23 cellular contexts compared by ENCODE assay signal in genomic region chr4:36159208-36159607, GRCh38.
DNase-seq lines count a peak whose midpoint lies in the region; ATAC-seq and TF ChIP-seq lines count a peak whose summit lies in the region.
"Had no signal": no experiment of that assay in that cellular context is flagged by ENCODE, and none has a peak within 500 bp of the region (broad histone marks: within the 10 kb centered on the region; RNA-seq: fewer than 3 reads in every experiment).

No MANE protein-coding gene starts in this region.

- H3K9ac ChIP-seq in OCI-LY1 (ENCODE audit: low read length) = no peak overlapping the region
- H3K9ac ChIP-seq: KMS-11 had no signal

- TF ChIP-seq POLR2A in gastroesophageal sphincter (IDR thresholded peaks at IDR 0.05) = no peak

- POLR2A ChIA-PET in activated CD8-positive, alpha-beta T cell treated with anti-CD3 and anti-CD28 coated beads for 36 hours (lab: Charles Lee) = no interaction called here
- POLR2A ChIA-PET in activated CD8-positive, alpha-beta T cell treated with anti-CD3 and anti-CD28 coated beads, Interleukin-2, amount 10 ng/mL, durations not matched to agents 7 days and 5 days (lab: Charles Lee) = no interaction called here
- POLR2A ChIA-PET in activated CD4-positive, alpha-beta T cell treated with anti-CD3 and anti-CD28 coated beads for 36 hours (lab: Charles Lee) = no interaction called here

- H3K9me2 ChIP-seq in OCI-LY1 (ENCODE audit: low read depth, low read length) = no peaks in the 10 kb centered on the region

- H3K27ac ChIP-seq in OCI-LY1 (ENCODE audit: low read depth, low read length, poor library complexity, severe bottlenecking) = no peak overlapping the region
- H3K27ac ChIP-seq in gastroesophageal sphincter = no peak overlapping the region
- H3K27ac ChIP-seq: ascending aorta, KMS-11, stomach, upper lobe of right lung had no signal

- no peak overlapping the region for H3K4me2 ChIP-seq in OCI-LY1 (ENCODE audit: low read length)
- H3K4me2 ChIP-seq: KMS-11 had no signal

- H3K27me3 ChIP-seq in OCI-LY1 (ENCODE audit: insufficient read depth, low read length) (no peaks in the 10 kb centered on the region), gastroesophageal sphincter (no peaks in the 10 kb centered on the region)
- H3K27me3 ChIP-seq: ascending aorta, stomach, upper lobe of right lung had no signal

- H3K9me3 ChIP-seq in OCI-LY1 (ENCODE audit: low read length) (no peaks in the 10 kb centered on the region), gastroesophageal sphincter (no peaks in the 10 kb centered on the region)
- H3K9me3 ChIP-seq: ascending aorta, stomach, upper lobe of right lung had no signal

- peak; percentile 15 for TF ChIP-seq CTCF in activated CD8-positive, alpha-beta T cell treated with anti-CD3 and anti-CD28 coated beads for 36 hours (IDR thresholded peaks at IDR 0.05)
- peak; percentile 40; the same call in 1 of the 2 replicates for TF ChIP-seq CTCF in OCI-LY1 (IDR thresholded peaks at IDR 0.05; ENCODE audit: low read length)
- peak; percentile 6 for TF ChIP-seq CTCF in epithelial cell of esophagus (IDR thresholded peaks at IDR 0.05; ENCODE audit: insufficient read depth, low read depth, low read length, missing control alignments)
- TF ChIP-seq CTCF in gastroesophageal sphincter (IDR thresholded peaks at IDR 0.05) = no peak

- peaks cover 67% of the 10 kb centered on the region for H3K36me3 ChIP-seq in OCI-LY1 (ENCODE audit: insufficient read depth, low read length)
- no peaks in the 10 kb centered on the region for H3K36me3 ChIP-seq in gastroesophageal sphincter
- H3K36me3 ChIP-seq: ascending aorta had no signal

- H3K79me2 ChIP-seq in OCI-LY1 (ENCODE audit: insufficient read depth, low read length) = no peaks in the 10 kb centered on the region

- H3K4me3 ChIP-seq in OCI-LY1 (ENCODE audit: low read depth, low read length, poor library complexity, severe bottlenecking) = no peak overlapping the region
- H3K4me3 ChIP-seq in epithelial cell of esophagus (ENCODE audit: low read length) = no peak overlapping the region
- no peak overlapping the region for H3K4me3 ChIP-seq in gastroesophageal sphincter
- H3K4me3 ChIP-seq: ascending aorta, stomach, upper lobe of right lung had no signal

- no peaks in the 10 kb centered on the region for H3F3A ChIP-seq in OCI-LY1 (ENCODE audit: insufficient read depth, low read length)

- H3K36me3 Mint-ChIP-seq in activated CD8-positive, alpha-beta T cell treated with anti-CD3 and anti-CD28 coated beads for 36 hours (ENCODE audit: low read depth) = peaks cover 47% of the 10 kb centered on the region
- H3K36me3 Mint-ChIP-seq in activated CD8-positive, alpha-beta T cell treated with anti-CD3 and anti-CD28 coated beads, Interleukin-2, amount 10 ng/mL, durations not matched to agents 7 days and 5 days (ENCODE audit: low read depth) = peaks cover 52% of the 10 kb centered on the region
- H3K36me3 Mint-ChIP-seq in activated CD4-positive, alpha-beta T cell treated with anti-CD3 and anti-CD28 coated beads for 36 hours (ENCODE audit: low read depth) = peaks cover 44% of the 10 kb centered on the region

- TF ChIP-seq EP300 in gastroesophageal sphincter (IDR thresholded peaks at IDR 0.05) = no peak

- H3K9me3 Mint-ChIP-seq in activated CD8-positive, alpha-beta T cell treated with anti-CD3 and anti-CD28 coated beads for 36 hours = no peaks in the 10 kb centered on the region
- no peaks in the 10 kb centered on the region for H3K9me3 Mint-ChIP-seq in activated CD8-positive, alpha-beta T cell treated with anti-CD3 and anti-CD28 coated beads, Interleukin-2, amount 10 ng/mL, durations not matched to agents 7 days and 5 days (ENCODE audit: insufficient read depth)
- no peaks in the 10 kb centered on the region for H3K9me3 Mint-ChIP-seq in activated CD4-positive, alpha-beta T cell treated with anti-CD3 and anti-CD28 coated beads for 36 hours (ENCODE audit: low read depth)
- H3K9me3 Mint-ChIP-seq: activated B cell treated with CpG ODN at 0.5 μM for 24 hours; activated naive CD4-positive, alpha-beta T cell treated with anti-CD3 and anti-CD28 coated beads, Interleukin-2, amount 50 U/mL, for 24 hours; activated T-cell treated with anti-CD3 and anti-CD28 coated beads, Interleukin-2, amount 50 U/mL, for 72 hours; effector memory CD8-positive, alpha-beta T cell; memory B cell; naive thymus-derived CD4-positive, alpha-beta T cell; T-helper 2 cell treated with Interferon-gamma antibody and Interleukin-4, amounts not matched to agents 5 μg/mL and 100 μg/mL, for 36 hours had no signal

- no peaks in the 10 kb centered on the region for H4K20me1 ChIP-seq in OCI-LY1 (ENCODE audit: insufficient read depth, low read length)

- intact Hi-C loops in activated CD8-positive, alpha-beta T cell treated with anti-CD3 and anti-CD28 coated beads for 36 hours (cut with micrococcal nuclease) = no loop called here
- intact Hi-C loops in activated CD4-positive, alpha-beta T cell treated with anti-CD3 and anti-CD28 coated beads for 36 hours (cut with DNase I, micrococcal nuclease) = no loop called here

- DNase-seq in activated CD8-positive, alpha-beta T cell treated with anti-CD3 and anti-CD28 coated beads for 36 hours = peak; percentile 10
- DNase-seq in activated CD8-positive, alpha-beta T cell treated with anti-CD3 and anti-CD28 coated beads, Interleukin-2, amount 10 ng/mL, durations not matched to agents 7 days and 5 days = no peak
- DNase-seq in epithelial cell of esophagus (ENCODE audit: low read depth) = no peak
- DNase-seq in stimulated activated CD4-positive, alpha-beta T cell treated with anti-CD3 and anti-CD28 coated beads, Interleukin-12 subunit alpha, Interleukin-12 subunit beta, amount 100 ng/mL, for 4 hours = no peak
- no peak for DNase-seq in activated CD4-positive, alpha-beta T cell treated with anti-CD3 and anti-CD28 coated beads for 36 hours
- DNase-seq in DMS79 (lab: John Stamatoyannopoulos, UW) = no peak
- DNase-seq: activated B cell treated with CpG ODN at 0.5 μM for 24 hours; activated T-cell treated with anti-CD3 and anti-CD28 coated beads, Interleukin-2, amount 50 U/mL, for 72 hours; effector memory CD8-positive, alpha-beta T cell; islet precursor cell; naive thymus-derived CD4-positive, alpha-beta T cell; NCI-H1092; NCI-H2107; NCI-H524 treated with DMSO at 0.1 percent for 48 hours; stomach; upper lobe of right lung had no signal

- CTCF ChIA-PET in activated CD8-positive, alpha-beta T cell treated with anti-CD3 and anti-CD28 coated beads for 36 hours (lab: Charles Lee) = interaction anchor here (0.8 to 1.5 kb wide), 6 partner anchors 9 to 41 kb away, joined by 3 to 5 read pairs (median 4); no protein-coding TSS in a partner anchor
- CTCF ChIA-PET in activated CD8-positive, alpha-beta T cell treated with anti-CD3 and anti-CD28 coated beads, Interleukin-2, amount 10 ng/mL, durations not matched to agents 7 days and 5 days (lab: Charles Lee) = interaction anchor here (0.8 to 2.3 kb wide), 4 partner anchors 8 to 30 kb away, joined by 3 to 6 read pairs (median 4); no protein-coding TSS in a partner anchor
- CTCF ChIA-PET in activated CD4-positive, alpha-beta T cell treated with anti-CD3 and anti-CD28 coated beads for 36 hours (lab: Charles Lee) = interaction anchor here (1.1 to 1.3 kb wide), 4 partner anchors 10 to 1265 kb away, joined by 3 to 4 read pairs (median 3); no protein-coding TSS in a partner anchor

- H3K27me3 Mint-ChIP-seq in activated CD8-positive, alpha-beta T cell treated with anti-CD3 and anti-CD28 coated beads for 36 hours = no peaks in the 10 kb centered on the region
- no peaks in the 10 kb centered on the region for H3K27me3 Mint-ChIP-seq in activated CD8-positive, alpha-beta T cell treated with anti-CD3 and anti-CD28 coated beads, Interleukin-2, amount 10 ng/mL, durations not matched to agents 7 days and 5 days (ENCODE audit: low read depth)
- no peaks in the 10 kb centered on the region for H3K27me3 Mint-ChIP-seq in activated CD4-positive, alpha-beta T cell treated with anti-CD3 and anti-CD28 coated beads for 36 hours
- H3K27me3 Mint-ChIP-seq: activated B cell treated with CpG ODN at 0.5 μM for 24 hours; activated naive CD4-positive, alpha-beta T cell treated with anti-CD3 and anti-CD28 coated beads, Interleukin-2, amount 50 U/mL, for 24 hours; effector memory CD8-positive, alpha-beta T cell; memory B cell; naive thymus-derived CD4-positive, alpha-beta T cell had no signal

- H3K4me1 Mint-ChIP-seq in activated CD8-positive, alpha-beta T cell treated with anti-CD3 and anti-CD28 coated beads for 36 hours (ENCODE audit: low read depth) = peaks cover 8% of the 10 kb centered on the region
- H3K4me1 Mint-ChIP-seq in activated CD8-positive, alpha-beta T cell treated with anti-CD3 and anti-CD28 coated beads, Interleukin-2, amount 10 ng/mL, durations not matched to agents 7 days and 5 days (ENCODE audit: low read depth) = peaks cover 15% of the 10 kb centered on the region
- peaks cover 8% of the 10 kb centered on the region for H3K4me1 Mint-ChIP-seq in activated CD4-positive, alpha-beta T cell treated with anti-CD3 and anti-CD28 coated beads for 36 hours
- H3K4me1 Mint-ChIP-seq: activated B cell treated with CpG ODN at 0.5 μM for 24 hours had no signal

- no peak overlapping the region for H3K4me3 Mint-ChIP-seq in activated CD8-positive, alpha-beta T cell treated with anti-CD3 and anti-CD28 coated beads for 36 hours
- no peak overlapping the region for H3K4me3 Mint-ChIP-seq in activated CD8-positive, alpha-beta T cell treated with anti-CD3 and anti-CD28 coated beads, Interleukin-2, amount 10 ng/mL, durations not matched to agents 7 days and 5 days
- no peak overlapping the region for H3K4me3 Mint-ChIP-seq in activated CD4-positive, alpha-beta T cell treated with anti-CD3 and anti-CD28 coated beads for 36 hours
- H3K4me3 Mint-ChIP-seq: activated B cell treated with CpG ODN at 0.5 μM for 24 hours; activated naive CD4-positive, alpha-beta T cell treated with anti-CD3 and anti-CD28 coated beads, Interleukin-2, amount 50 U/mL, for 24 hours; activated T-cell treated with anti-CD3 and anti-CD28 coated beads, Interleukin-2, amount 50 U/mL, for 72 hours; effector memory CD8-positive, alpha-beta T cell; memory B cell; naive thymus-derived CD4-positive, alpha-beta T cell; T-helper 2 cell treated with Interferon-gamma antibody and Interleukin-4, amounts not matched to agents 5 μg/mL and 100 μg/mL, for 36 hours had no signal

- no peak overlapping the region for H3K27ac Mint-ChIP-seq in activated CD8-positive, alpha-beta T cell treated with anti-CD3 and anti-CD28 coated beads for 36 hours
- no peak overlapping the region for H3K27ac Mint-ChIP-seq in activated CD8-positive, alpha-beta T cell treated with anti-CD3 and anti-CD28 coated beads, Interleukin-2, amount 10 ng/mL, durations not matched to agents 7 days and 5 days
- no peak overlapping the region for H3K27ac Mint-ChIP-seq in activated CD4-positive, alpha-beta T cell treated with anti-CD3 and anti-CD28 coated beads for 36 hours
- H3K27ac Mint-ChIP-seq: activated B cell treated with CpG ODN at 0.5 μM for 24 hours; activated naive CD4-positive, alpha-beta T cell treated with anti-CD3 and anti-CD28 coated beads, Interleukin-2, amount 50 U/mL, for 24 hours; memory B cell; naive thymus-derived CD4-positive, alpha-beta T cell; T-helper 2 cell treated with Interferon-gamma antibody and Interleukin-4, amounts not matched to agents 5 μg/mL and 100 μg/mL, for 36 hours had no signal

- no peak overlapping the region for H2AFZ ChIP-seq in OCI-LY1 (ENCODE audit: low read length)

- 81 to 83% methylated on average over 5 of the region's 5 CpGs for WGBS in gastroesophageal sphincter (ENCODE audit: low coverage in 1 of 2), 2 donors

- ATAC-seq in activated CD8-positive, alpha-beta T cell treated with anti-CD3 and anti-CD28 coated beads for 36 hours = no peak
- ATAC-seq in activated CD8-positive, alpha-beta T cell treated with anti-CD3 and anti-CD28 coated beads, Interleukin-2, amount 10 ng/mL, durations not matched to agents 7 days and 5 days = no peak
- no peak for ATAC-seq in activated CD4-positive, alpha-beta T cell treated with anti-CD3 and anti-CD28 coated beads for 36 hours
- no peak for ATAC-seq in gastroesophageal sphincter
- ATAC-seq: activated T-cell treated with anti-CD3 and anti-CD28 coated beads, Interleukin-2, amount 50 U/mL, for 72 hours; effector memory CD8-positive, alpha-beta T cell; naive thymus-derived CD4-positive, alpha-beta T cell; upper lobe of right lung had no signal

- H3K4me1 ChIP-seq in OCI-LY1 (ENCODE audit: insufficient read depth, low read length, severe bottlenecking) = no peaks in the 10 kb centered on the region
- H3K4me1 ChIP-seq in gastroesophageal sphincter = no peaks in the 10 kb centered on the region
- H3K4me1 ChIP-seq: ascending aorta, stomach, upper lobe of right lung had no signal

Comparison
In these comparisons a context has a peak if more than half of its experiments do, and no peak if none do; other contexts are left out.
1. CTCF ChIP-seq: peak in activated CD8-positive, alpha-beta T cell treated with anti-CD3 and anti-CD28 coated beads for 36 hours (single experiment), OCI-LY1 (single experiment) and epithelial cell of esophagus (single experiment); none in gastroesophageal sphincter (0 of 4).